ENCODE assay signal across 8 cellular contexts in the genomic region with DNA sequence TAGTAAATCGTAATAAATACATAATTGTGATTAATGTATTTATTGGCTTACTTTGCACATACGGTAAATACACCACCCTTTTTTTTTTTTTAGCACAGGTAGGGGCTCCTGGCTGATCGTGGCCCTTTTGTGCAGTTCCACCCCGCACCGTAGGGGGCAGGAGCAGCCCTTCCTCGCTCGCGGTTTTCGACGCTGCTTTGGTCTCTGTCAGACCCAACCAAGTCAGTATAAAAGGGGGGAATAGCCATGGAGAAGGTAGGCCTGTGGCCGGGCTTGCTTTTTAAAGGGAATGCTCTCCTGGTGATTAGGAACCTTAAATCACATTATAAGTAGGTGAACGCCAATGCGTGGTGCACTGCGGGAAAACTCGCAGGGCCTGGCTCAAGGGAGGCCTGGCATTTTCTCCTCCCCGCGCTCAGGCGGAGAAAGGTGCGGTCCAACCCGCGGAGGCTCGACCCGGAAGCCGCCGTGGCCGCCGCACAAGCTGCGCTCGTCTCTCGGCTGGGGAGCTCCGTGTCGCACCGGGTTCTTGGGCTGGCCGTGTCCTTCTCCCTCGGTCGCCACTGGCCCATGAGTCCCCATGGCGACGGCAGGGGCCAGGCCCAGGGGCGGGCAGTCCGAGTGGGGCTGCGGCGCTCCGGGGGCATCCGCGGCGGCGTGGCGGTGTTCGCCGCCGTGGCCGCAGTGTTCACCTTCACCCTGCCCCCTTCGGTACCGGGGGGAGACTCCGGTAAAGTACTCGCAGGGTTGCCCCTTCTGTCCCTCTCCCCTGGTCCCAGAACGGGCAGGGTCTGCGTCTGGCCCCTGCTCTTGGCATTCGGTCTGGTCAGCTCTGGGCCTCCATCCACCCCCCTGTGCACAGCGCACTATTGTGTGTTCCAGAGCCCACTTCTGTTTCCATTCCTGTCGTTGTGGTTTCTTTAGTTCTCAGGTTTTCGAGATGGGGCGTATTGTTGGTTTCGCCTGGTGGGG. TPM values are rescaled to one million over a fixed set of nuclear protein-coding genes. Genes with fewer than 3 reads are reported as not detected.
DNase-seq lines count a peak whose midpoint lies in the region; ATAC-seq, FAIRE-seq and TF ChIP-seq lines count a peak whose summit lies in the region.

TSS of gene TMEM260 (plus strand) at position 454 of the 972 bp plus-strand sequence. CDS start at position 571, 117 bp downstream.

- H3K4me1 ChIP-seq in heart right ventricle (peaks cover 0 to 38% (median 27%) of the 10 kb centered on the region in 9 donors), upper lobe of left lung (peaks cover 14 to 24% (median 20%) of the 10 kb centered on the region in 4 donors)

- TF ChIP-seq POLR2A in GM12891 (IDR thresholded peaks at IDR 0.05; ENCODE audit: low read depth, low read length) (peak; percentile 98), upper lobe of left lung (IDR thresholded peaks at IDR 0.05) (peak in 3 of 4 donors; percentile 83 to 90 (median 88))

- H3K4me3 ChIP-seq in heart right ventricle (peak within 1 kb of the TSS; percentile 92 to 99 (median 94)), upper lobe of left lung (peak within 1 kb of the TSS; percentile 83 to 99 (median 94))

- POLR2A ChIA-PET in T-cell (lab: Charles Lee): interaction anchor here in 1 of 2 donors (1.0 kb wide), 2 partner anchors 26 to 689 kb away, joined by 4 to 6 read pairs; partner anchors contain the start of genes AP5M1 and EXOC5

- ATAC-seq in HG02798 (IDR thresholded peaks at IDR 0.05; ENCODE audit: poor library complexity, unreplicated experiment): peak; percentile 95
- ATAC-seq in T-cell (replicated peaks in 1 of 4): peak; percentile 90 to 95 (median 92)
- ATAC-seq in heart right ventricle: peak; percentile 95 to 99 (median 97)
- ATAC-seq in upper lobe of left lung (ENCODE audit: low FRiP score in 2 of 2): peak; percentile 97 to 98

- H3K27ac Mint-ChIP-seq in T-cell: peak within 1 kb of the TSS; percentile 94 to 97

- H3K27me3 Mint-ChIP-seq in T-cell: no peaks in the 10 kb centered on the region

- H3K27me3 ChIP-seq in heart right ventricle (no peaks in the 10 kb centered on the region), upper lobe of left lung (no peaks in the 10 kb centered on the region)

- H3K9me3 ChIP-seq in heart right ventricle (no peaks in the 10 kb centered on the region), upper lobe of left lung (no peaks in the 10 kb centered on the region)

- H3K36me3 ChIP-seq in heart right ventricle (no peaks in the 10 kb centered on the region), upper lobe of left lung (no peaks in the 10 kb centered on the region)

- CTCF ChIA-PET in T-cell (lab: Charles Lee): interaction anchor here (0.6 to 1.8 kb wide), 8 partner anchors 9 to 1529 kb away, joined by 3 to 9 read pairs (median 4); partner anchors contain the start of genes AP5M1 (in 1 of the 2), EXOC5 (in 1 of the 2) and NAA30 (in 1 of the 2)

- TF ChIP-seq EP300 in upper lobe of left lung (IDR thresholded peaks at IDR 0.05): no peak

- DNase-seq in GM12891 (ENCODE audit: insufficient read length, low spot score): peak; percentile 71
- peak; percentile 81 for DNase-seq in NCI-H1417 treated with DMSO at 0.1 percent for 48 hours (lab: John Stamatoyannopoulos, UW)
- DNase-seq in T-cell: peak; percentile 80 to 94 (median 88)
- peak; percentile 86 to 87 for DNase-seq in heart right ventricle
- DNase-seq in posterior cingulate gyrus: peak; percentile 72 to 97 (median 84)
- DNase-seq in upper lobe of left lung: peak; percentile 83 to 95

- WGBS in adipose tissue, 3 donors: 0 to 1% (median 1%) methylated on average over 60 to 64 of the region's 64 CpGs
- WGBS in heart right ventricle, 2 donors: 0% methylated on average over 64 of the region's 64 CpGs
- WGBS in upper lobe of left lung, 2 donors: 0% methylated on average over 26 to 53 of the region's 64 CpGs

- TF ChIP-seq CTCF in heart right ventricle (IDR thresholded peaks at IDR 0.05): peak; percentile 83 to 98 (median 94)
- peak; percentile 77 to 94 (median 85) for TF ChIP-seq CTCF in upper lobe of left lung (IDR thresholded peaks at IDR 0.05)

- intact Hi-C loops in heart right ventricle (cut with DNase I) (no loop called here), posterior cingulate gyrus (cut with DNase I) (no loop called here)

- peaks cover 42 to 52% (median 50%) of the 10 kb centered on the region in 3 donors for H3K4me1 Mint-ChIP-seq in T-cell

- H3K4me3 Mint-ChIP-seq in T-cell: peak within 1 kb of the TSS; percentile 92 to 97 (median 94)

- H3K36me3 Mint-ChIP-seq in T-cell: peaks cover 6% of the 10 kb centered on the region

- H3K27ac ChIP-seq in adipose tissue (ENCODE audit: low read depth, low read length) (peak within 1 kb of the TSS; percentile 58), heart right ventricle (peak within 1 kb of the TSS; percentile 74 to 96 (median 83)), upper lobe of left lung (peak within 1 kb of the TSS; percentile 90 to 97 (median 90))

- no peaks in the 10 kb centered on the region for H3K9me3 Mint-ChIP-seq in T-cell

- FAIRE-seq in GM12891 (lab: Jason Lieb, UNC): peak; percentile 96

TF ChIP-seq in GM12891, 5 proteins besides CTCF, POLR2A, EP300 and RAD21:
- no peak for TF ChIP-seq PAX5 (IDR thresholded peaks at IDR 0.05; ENCODE audit: insufficient read depth, low read length, severe bottlenecking)
- TF ChIP-seq TAF1 (IDR thresholded peaks at IDR 0.05; ENCODE audit: low read depth, low read length): peak; percentile 97
- peak; percentile 56 for TF ChIP-seq POU2F2 (IDR thresholded peaks at IDR 0.05; ENCODE audit: low read depth, low read length)
- peak; percentile 26; the same call in 1 of the 2 replicates for TF ChIP-seq SPI1 (IDR thresholded peaks at IDR 0.05; ENCODE audit: low read depth, low read length)
- TF ChIP-seq POLR2AphosphoS5 (IDR thresholded peaks at IDR 0.05; ENCODE audit: low read depth, low read length): peak; percentile 98

RNA-seq across cellular contexts. Expression of gene TMEM260, which starts in this region (rescaled TPM):
- 4.9 TPM for polyA plus RNA-seq in GM12891 (2012; ENCODE audit: low read depth, missing spikeins)
- total RNA-seq in T-cell: 10 to 100 TPM; 24.4 to 31.8 (median 27.0) TPM
- 1 to 10 TPM; 4.8 to 5.2 (median 5.1) TPM for polyA plus RNA-seq in adipose tissue
- 10 to 100 TPM in 1 of 10 donors, 1 to 10 TPM in 9; 4.7 to 10.1 (median 5.2) TPM for total RNA-seq in heart right ventricle
- polyA plus RNA-seq in heart right ventricle: 1 to 10 TPM; 2.5 to 8.6 TPM
- 10 to 100 TPM in 5 of 6 donors, 1 to 10 TPM in 1; 6.7 to 27.2 (median 20.1) TPM for total RNA-seq in upper lobe of left lung

Comparison
In these comparisons a context has a peak if more than half of its experiments do, and no peak if none do; other contexts are left out.
1. Peak in every context shown above with its lines: DNase-seq, ATAC-seq, H3K4me3 ChIP-seq and H3K27ac ChIP-seq.